1 cellular context compared by ENCODE assay signal in genomic region chr1:178542554-178543290, GRCh38.
TF ChIP-seq lines count a peak whose summit lies in the region.

No MANE protein-coding gene starts in this region.

TF ChIP-seq in WTC11, 78 proteins besides CTCF, POLR2A, EP300 and RAD21 (continued from another document and continues in another):
- TF ChIP-seq ZNF396 (CRISPR knock-in tag; IDR thresholded peaks at IDR 0.05; ENCODE audit: borderline replicate concordance) (no peak), HMGXB4 (CRISPR knock-in tag; IDR thresholded peaks at IDR 0.05) (peak; percentile 99), OVOL2 (CRISPR knock-in tag; IDR thresholded peaks at IDR 0.05; ENCODE audit: borderline replicate concordance) (no peak), HMGA2 (CRISPR knock-in tag; IDR thresholded peaks at IDR 0.05) (no peak), NR3C1 (CRISPR knock-in tag; conservative IDR thresholded peaks at IDR 0.05; ENCODE audit: low read depth) (no peak), KAT7 (CRISPR knock-in tag; IDR thresholded peaks at IDR 0.05; ENCODE audit: borderline replicate concordance) (no peak), JAZF1 (CRISPR knock-in tag; IDR thresholded peaks at IDR 0.05) (no peak), SP1 (CRISPR knock-in tag; conservative IDR thresholded peaks at IDR 0.05) (peak; percentile 59; the same call in 1 of the 2 replicates), ZNF232 (CRISPR knock-in tag; IDR thresholded peaks at IDR 0.05) (no peak), ZNF263 (CRISPR knock-in tag; IDR thresholded peaks at IDR 0.05; ENCODE audit: low read depth) (no peak), ZNF671 (CRISPR knock-in tag; IDR thresholded peaks at IDR 0.05) (no peak), FOXJ3 (CRISPR knock-in tag; IDR thresholded peaks at IDR 0.05; ENCODE audit: borderline replicate concordance) (no peak), GABPB1 (CRISPR knock-in tag; IDR thresholded peaks at IDR 0.05) (no peak), ATF6 (CRISPR knock-in tag; IDR thresholded peaks at IDR 0.05) (no peak), ATF2 (CRISPR knock-in tag; IDR thresholded peaks at IDR 0.05; ENCODE audit: borderline replicate concordance, low read depth) (no peak), NR1H2 (CRISPR knock-in tag; IDR thresholded peaks at IDR 0.05) (no peak), TEAD1 (CRISPR knock-in tag; IDR thresholded peaks at IDR 0.05) (no peak), AFF4 (CRISPR knock-in tag; IDR thresholded peaks at IDR 0.05; ENCODE audit: borderline replicate concordance) (no peak), ERG (CRISPR knock-in tag; IDR thresholded peaks at IDR 0.05) (peak; percentile 37; the same call in 1 of the 2 replicates), E2F5 (CRISPR knock-in tag; IDR thresholded peaks at IDR 0.05) (0 out of 2 replicates have a peak, but pooled peaks have one; percentile 37), CREB1 (CRISPR knock-in tag; IDR thresholded peaks at IDR 0.05) (no peak), NFYB (CRISPR knock-in tag; conservative IDR thresholded peaks at IDR 0.05; ENCODE audit: low read depth) (no peak; the same call in 1 of the 2 replicates), MYBL2 (CRISPR knock-in tag; IDR thresholded peaks at IDR 0.05) (peak; percentile 61; the same call in 1 of the 2 replicates), PRDM15 (CRISPR knock-in tag; IDR thresholded peaks at IDR 0.05) (no peak), IRF2 (CRISPR knock-in tag; IDR thresholded peaks at IDR 0.05; ENCODE audit: borderline replicate concordance, low read depth) (0 out of 2 replicates have a peak, but pooled peaks have one; percentile 13), ZNF416 (CRISPR knock-in tag; IDR thresholded peaks at IDR 0.05) (no peak), ARID4B (CRISPR knock-in tag; IDR thresholded peaks at IDR 0.05; ENCODE audit: borderline replicate concordance) (0 out of 2 replicates have a peak, but pooled peaks have one; percentile 14), E2F4 (CRISPR knock-in tag; IDR thresholded peaks at IDR 0.05; ENCODE audit: borderline replicate concordance, low read depth) (no peak), RELA (CRISPR knock-in tag; IDR thresholded peaks at IDR 0.05; ENCODE audit: borderline replicate concordance) (no peak), ZNF121 (CRISPR knock-in tag; IDR thresholded peaks at IDR 0.05) (no peak)
- TF ChIP-seq, protein P1, sequence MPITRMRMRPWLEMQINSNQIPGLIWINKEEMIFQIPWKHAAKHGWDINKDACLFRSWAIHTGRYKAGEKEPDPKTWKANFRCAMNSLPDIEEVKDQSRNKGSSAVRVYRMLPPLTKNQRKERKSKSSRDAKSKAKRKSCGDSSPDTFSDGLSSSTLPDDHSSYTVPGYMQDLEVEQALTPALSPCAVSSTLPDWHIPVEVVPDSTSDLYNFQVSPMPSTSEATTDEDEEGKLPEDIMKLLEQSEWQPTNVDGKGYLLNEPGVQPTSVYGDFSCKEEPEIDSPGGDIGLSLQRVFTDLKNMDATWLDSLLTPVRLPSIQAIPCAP (CRISPR knock-in tag; IDR thresholded peaks at IDR 0.05): no peak
- TF ChIP-seq, protein P2, sequence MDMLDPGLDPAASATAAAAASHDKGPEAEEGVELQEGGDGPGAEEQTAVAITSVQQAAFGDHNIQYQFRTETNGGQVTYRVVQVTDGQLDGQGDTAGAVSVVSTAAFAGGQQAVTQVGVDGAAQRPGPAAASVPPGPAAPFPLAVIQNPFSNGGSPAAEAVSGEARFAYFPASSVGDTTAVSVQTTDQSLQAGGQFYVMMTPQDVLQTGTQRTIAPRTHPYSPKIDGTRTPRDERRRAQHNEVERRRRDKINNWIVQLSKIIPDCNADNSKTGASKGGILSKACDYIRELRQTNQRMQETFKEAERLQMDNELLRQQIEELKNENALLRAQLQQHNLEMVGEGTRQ (CRISPR knock-in tag; IDR thresholded peaks at IDR 0.05): no peak
